ENCODE assay signal across 1 cellular context in genomic region chr5:56496581-56497063, GRCh38.
TF ChIP-seq lines count a peak whose summit lies in the region.

No MANE protein-coding gene starts in this region.

TF ChIP-seq in neural cell, 6 proteins besides CTCF, POLR2A, EP300 and RAD21 (continued from another document):
- TF ChIP-seq, protein P1, sequence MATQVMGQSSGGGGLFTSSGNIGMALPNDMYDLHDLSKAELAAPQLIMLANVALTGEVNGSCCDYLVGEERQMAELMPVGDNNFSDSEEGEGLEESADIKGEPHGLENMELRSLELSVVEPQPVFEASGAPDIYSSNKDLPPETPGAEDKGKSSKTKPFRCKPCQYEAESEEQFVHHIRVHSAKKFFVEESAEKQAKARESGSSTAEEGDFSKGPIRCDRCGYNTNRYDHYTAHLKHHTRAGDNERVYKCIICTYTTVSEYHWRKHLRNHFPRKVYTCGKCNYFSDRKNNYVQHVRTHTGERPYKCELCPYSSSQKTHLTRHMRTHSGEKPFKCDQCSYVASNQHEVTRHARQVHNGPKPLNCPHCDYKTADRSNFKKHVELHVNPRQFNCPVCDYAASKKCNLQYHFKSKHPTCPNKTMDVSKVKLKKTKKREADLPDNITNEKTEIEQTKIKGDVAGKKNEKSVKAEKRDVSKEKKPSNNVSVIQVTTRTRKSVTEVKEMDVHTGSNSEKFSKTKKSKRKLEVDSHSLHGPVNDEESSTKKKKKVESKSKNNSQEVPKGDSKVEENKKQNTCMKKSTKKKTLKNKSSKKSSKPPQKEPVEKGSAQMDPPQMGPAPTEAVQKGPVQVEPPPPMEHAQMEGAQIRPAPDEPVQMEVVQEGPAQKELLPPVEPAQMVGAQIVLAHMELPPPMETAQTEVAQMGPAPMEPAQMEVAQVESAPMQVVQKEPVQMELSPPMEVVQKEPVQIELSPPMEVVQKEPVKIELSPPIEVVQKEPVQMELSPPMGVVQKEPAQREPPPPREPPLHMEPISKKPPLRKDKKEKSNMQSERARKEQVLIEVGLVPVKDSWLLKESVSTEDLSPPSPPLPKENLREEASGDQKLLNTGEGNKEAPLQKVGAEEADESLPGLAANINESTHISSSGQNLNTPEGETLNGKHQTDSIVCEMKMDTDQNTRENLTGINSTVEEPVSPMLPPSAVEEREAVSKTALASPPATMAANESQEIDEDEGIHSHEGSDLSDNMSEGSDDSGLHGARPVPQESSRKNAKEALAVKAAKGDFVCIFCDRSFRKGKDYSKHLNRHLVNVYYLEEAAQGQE (IDR thresholded peaks at IDR 0.05; ENCODE audit: borderline replicate concordance): peak; percentile 82
- no peak for TF ChIP-seq EZH2 (IDR thresholded peaks at IDR 0.05; ENCODE audit: borderline replicate concordance, insufficient read depth, low read length, poor library complexity, severe bottlenecking)
- TF ChIP-seq POLR2AphosphoS5 (IDR thresholded peaks at IDR 0.05): peak; percentile 61
TF ChIP-seq in neural cell: peak in this region for 2.
